Comparison of ENCODE assay signal across 8 cellular contexts in genomic region chr17:58200024-58200633, GRCh38. TPM values are rescaled to one million over a fixed set of nuclear protein-coding genes. Genes with fewer than 3 reads are reported as not detected.
DNase-seq lines count a peak whose midpoint lies in the region; ATAC-seq and TF ChIP-seq lines count a peak whose summit lies in the region.

No MANE protein-coding gene starts in this region.

- no peaks in the 10 kb centered on the region for H4K20me1 ChIP-seq in OCI-LY3 (ENCODE audit: insufficient read depth, low read length)

- H3K27me3 ChIP-seq in OCI-LY3 (ENCODE audit: low read depth, low read length), result peaks cover 11% of the 10 kb centered on the region; the same call in 1 of the 2 replicates

- H3K79me2 ChIP-seq in OCI-LY3 (ENCODE audit: low read length), result no peaks in the 10 kb centered on the region

- no peak overlapping the region for H3K27ac Mint-ChIP-seq in HFFc6
- no peak overlapping the region for H3K27ac Mint-ChIP-seq in activated T-cell treated with anti-CD3 and anti-CD28 coated beads, Interleukin-2, amount 50 U/mL, for 24 hours

- H3K9ac ChIP-seq in OCI-LY3 (ENCODE audit: low read length), result no peak overlapping the region

- H3K4me1 Mint-ChIP-seq in HFFc6 (ENCODE audit: low read depth), result no peaks in the 10 kb centered on the region
- peaks cover 1% of the 10 kb centered on the region for H3K4me1 Mint-ChIP-seq in activated T-cell treated with anti-CD3 and anti-CD28 coated beads, Interleukin-2, amount 50 U/mL, for 24 hours (ENCODE audit: low read depth)

- H3K9me3 Mint-ChIP-seq in HFFc6, result no peaks in the 10 kb centered on the region
- H3K9me3 Mint-ChIP-seq in activated T-cell treated with anti-CD3 and anti-CD28 coated beads, Interleukin-2, amount 50 U/mL, for 24 hours, result no peaks in the 10 kb centered on the region

- H3K36me3 ChIP-seq in OCI-LY3 (replicated peaks; ENCODE audit: low read depth, low read length), result no peaks in the 10 kb centered on the region

- no peaks in the 10 kb centered on the region for H3K36me3 Mint-ChIP-seq in HFFc6 (ENCODE audit: low read depth)
- peaks cover under 1% of the 10 kb centered on the region for H3K36me3 Mint-ChIP-seq in activated T-cell treated with anti-CD3 and anti-CD28 coated beads, Interleukin-2, amount 50 U/mL, for 24 hours (ENCODE audit: low read depth)

- peak; percentile 84 for TF ChIP-seq CTCF in HFFc6 (IDR thresholded peaks at IDR 0.05)
- TF ChIP-seq CTCF in OCI-LY3 (IDR thresholded peaks at IDR 0.05; ENCODE audit: low read depth, low read length), result peak; percentile 82

- H3K27ac ChIP-seq in OCI-LY3 (ENCODE audit: low read length), result no peak overlapping the region

- peaks cover 5% of the 10 kb centered on the region; the same call in 1 of the 2 replicates for H3K4me1 ChIP-seq in OCI-LY3 (ENCODE audit: low read length)

- no peak overlapping the region for H3K4me3 Mint-ChIP-seq in HFFc6
- no peak overlapping the region for H3K4me3 Mint-ChIP-seq in activated T-cell treated with anti-CD3 and anti-CD28 coated beads, Interleukin-2, amount 50 U/mL, for 24 hours

- no peaks in the 10 kb centered on the region for H3K9me3 ChIP-seq in OCI-LY3 (ENCODE audit: insufficient read depth, low read length)

- peak overlapping the region; percentile 83; the same call in 1 of the 2 replicates for H2AFZ ChIP-seq in OCI-LY3 (ENCODE audit: low read depth, low read length)

- peaks cover 37% of the 10 kb centered on the region for H3K27me3 Mint-ChIP-seq in HFFc6 (ENCODE audit: insufficient read depth)
- peaks cover 6% of the 10 kb centered on the region for H3K27me3 Mint-ChIP-seq in activated T-cell treated with anti-CD3 and anti-CD28 coated beads, Interleukin-2, amount 50 U/mL, for 24 hours

- peak overlapping the region; percentile 62 for H3K4me3 ChIP-seq in OCI-LY3 (ENCODE audit: low read length)

- peak overlapping the region; percentile 70 for H3K4me2 ChIP-seq in OCI-LY3 (ENCODE audit: low read length)

- no peak for ATAC-seq in HG03457 (IDR thresholded peaks at IDR 0.05; ENCODE audit: unreplicated experiment)

- DNase-seq in D341Med (ENCODE audit: low spot score) (peak; percentile 91), HFFc6 (peak; percentile 48), foreskin melanocyte (peak; percentile 67), hippocampal formation (lab: John Stamatoyannopoulos, UW) (no peak)
- peak; percentile 74 for DNase-seq in activated T-cell treated with anti-CD3 and anti-CD28 coated beads, Interleukin-2, amount 50 U/mL, for 24 hours
- DNase-seq in stimulated activated CD4-positive, alpha-beta T cell treated with anti-CD3 and anti-CD28 coated beads, Interleukin-12 subunit alpha, Interleukin-12 subunit beta, amount 100 ng/mL, for 4 hours, result peak; percentile 54

RNA-seq across cellular contexts. Expression of gene EPX, which starts 7.6 kb away (rescaled TPM):
- not detected for total RNA-seq in HFFc6 (2021; fragmentation: NEBNext Ultra II Directional; extraction: Animal tissue kit (Norgen Biotek cat#: 25700))

RNA-seq across cellular contexts. Expression of gene MKS1, which starts 18.9 kb away (rescaled TPM):
- total RNA-seq in HFFc6 (2021; fragmentation: NEBNext Ultra II Directional; extraction: Animal tissue kit (Norgen Biotek cat#: 25700)), result 10 to 100 TPM in 1 of 6 experiments, 1 to 10 TPM in 5; 8.3 to 10.4 (median 8.9) TPM

RNA-seq across cellular contexts. Expression of gene OR4D2, which starts 33.3 kb away (rescaled TPM):
- total RNA-seq in HFFc6 (2021; fragmentation: NEBNext Ultra II Directional; extraction: Animal tissue kit (Norgen Biotek cat#: 25700)), result not detected

RNA-seq across cellular contexts. Expression of gene LPO, which starts 38.3 kb away (rescaled TPM):
- total RNA-seq in HFFc6 (2021; fragmentation: NEBNext Ultra II Directional; extraction: Animal tissue kit (Norgen Biotek cat#: 25700)), result not detected

RNA-seq across cellular contexts. Expression of gene OR4D1, which starts 51.9 kb away (rescaled TPM):
- total RNA-seq in HFFc6 (2021; fragmentation: NEBNext Ultra II Directional; extraction: Animal tissue kit (Norgen Biotek cat#: 25700)), result not detected

Comparison
In these comparisons a context has a peak if more than half of its experiments do, and no peak if none do; other contexts are left out.
1. DNase-seq: peak in D341Med (single experiment), HFFc6 (single experiment), activated T-cell treated with anti-CD3 and anti-CD28 coated beads, Interleukin-2, amount 50 U/mL, for 24 hours (single experiment), foreskin melanocyte (single experiment) and stimulated activated CD4-positive, alpha-beta T cell treated with anti-CD3 and anti-CD28 coated beads, Interleukin-12 subunit alpha, Interleukin-12 subunit beta, amount 100 ng/mL, for 4 hours (single experiment); none in hippocampal formation (0 of 2).